8 cellular contexts compared by ENCODE assay signal in the genomic region with DNA sequence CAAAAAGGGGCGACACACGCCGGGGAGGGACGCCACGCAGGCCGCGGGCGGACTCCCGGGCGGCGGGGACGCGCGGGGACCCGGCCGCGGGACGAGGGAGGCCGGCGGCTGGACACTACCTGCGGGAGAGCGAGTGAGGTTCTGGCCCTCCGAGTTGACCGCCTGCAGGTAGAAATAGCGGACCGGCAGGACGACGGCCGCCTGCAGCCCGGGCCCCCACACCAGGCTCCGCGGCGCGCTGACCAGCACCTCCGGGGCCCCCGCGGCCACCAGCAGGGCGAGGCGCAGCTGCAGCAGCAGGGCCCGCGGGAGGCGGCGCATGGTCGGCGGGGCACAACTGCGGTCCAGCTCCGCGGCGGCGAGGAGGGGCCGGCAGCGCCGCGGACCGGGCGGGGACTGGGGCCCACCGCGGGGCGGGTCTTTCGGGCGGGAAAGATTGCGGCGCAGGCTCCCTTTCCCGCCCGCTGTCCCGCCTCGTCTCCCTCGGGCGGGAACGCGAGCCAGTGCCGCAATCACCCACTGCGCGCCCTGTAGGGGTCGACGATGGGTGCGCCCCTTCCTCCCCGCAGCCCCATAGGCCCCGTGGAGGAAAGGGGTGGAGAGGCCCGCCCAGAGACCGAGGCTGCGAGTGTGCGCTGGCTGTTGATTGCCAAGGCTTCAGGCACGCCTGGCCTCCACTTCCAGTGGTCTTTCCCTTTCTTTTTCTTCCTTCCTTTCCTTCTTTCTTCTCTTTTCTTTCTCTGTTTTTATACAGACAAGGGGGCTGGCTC. TPM values are rescaled to one million over a fixed set of nuclear protein-coding genes. Genes with fewer than 3 reads are reported as not detected.
DNase-seq lines count a peak whose midpoint lies in the region; ATAC-seq and TF ChIP-seq lines count a peak whose summit lies in the region.

TSS of gene POGLUT3 (minus strand) at position 339 of the 770 bp plus-strand sequence. CDS start at position 321, 18 bp downstream.

- H4K8ac ChIP-seq in IMR-90 (ENCODE audit: low read depth in 2 of 2, low read length in 2 of 2): peak within 1 kb of the TSS; percentile 88 to 93

- H2AFZ ChIP-seq in IMR-90 (replicated peaks; ENCODE audit: low read length, poor library complexity) (peak within 1 kb of the TSS; percentile 98), SK-N-SH (ENCODE audit: low read depth) (peak within 1 kb of the TSS; percentile 80)

- peak within 1 kb of the TSS; percentile 84 for H3K14ac ChIP-seq in IMR-90 (replicated peaks; ENCODE audit: low read depth, low read length)

- POLR2A ChIA-PET in IMR-90 (lab: Charles Lee; ENCODE audit: unreplicated experiment) (interaction anchor here (0.6 kb wide), 1 partner anchor 62 kb away, joined by 8 read pairs; no protein-coding TSS in a partner anchor), SK-N-SH (lab: Yijun Ruan, JAX) (no interaction called here)

- H3K4me3 ChIP-seq in IMR-90 (ENCODE audit: insufficient read depth, low read depth, low read length) (peak within 1 kb of the TSS; percentile 54), SK-N-SH (ENCODE audit: low read depth in 2 of 2, low read length in 1 of 2) (peak within 1 kb of the TSS; percentile 61 to 75), transverse colon (peak within 1 kb of the TSS; percentile 68 to 78 (median 74))

- peaks cover 20 to 37% of the 10 kb centered on the region in 2 experiments for H3K79me1 ChIP-seq in IMR-90 (ENCODE audit: low read depth in 1 of 2, low read length in 2 of 2)

- peak within 1 kb of the TSS; percentile 84 for H2BK120ac ChIP-seq in IMR-90 (ENCODE audit: low read depth, low read length)

- peak within 1 kb of the TSS; percentile 62; the same call in 2 of the 3 replicates for H2BK15ac ChIP-seq in IMR-90 (ENCODE audit: low read depth, low read length)

- peak within 1 kb of the TSS; percentile 88 for H4K5ac ChIP-seq in IMR-90 (ENCODE audit: low read depth, low read length)

- H3K27ac ChIP-seq in IMR-90 (ENCODE audit: insufficient read depth, low read length) (peak within 1 kb of the TSS; percentile 89), SK-N-SH (ENCODE audit: low read depth in 2 of 2, low read length in 1 of 2) (peak within 1 kb of the TSS; percentile 83 to 87), transverse colon (peak within 1 kb of the TSS; percentile 95 to 98 (median 96))

- DNase-seq in DMS153 treated with DMSO at 0.1 percent for 48 hours (lab: John Stamatoyannopoulos, UW; ENCODE audit: unreplicated experiment): peak; percentile 33
- DNase-seq in IMR-90: peak; percentile 49
- peak; percentile 93 for DNase-seq in SK-N-SH
- peak; percentile 48 for DNase-seq in activated naive CD4-positive, alpha-beta T cell treated with anti-CD3 and anti-CD28 coated beads, Interleukin-2, amount 50 U/mL, for 16 hours
- peak; percentile 58 for DNase-seq in germinal center (ENCODE audit: low spot score)
- peak in 39 of 56 donors; percentile 5 to 72 (median 28) for DNase-seq in nucleus accumbens (lab: John Stamatoyannopoulos, UW)
- DNase-seq in transverse colon: peak; percentile 64

- 1% methylated on average over 43 of the region's 84 CpGs; no CpG with 5 or more reads in 1 of the 2 experiments for WGBS in IMR-90 (ENCODE audit: extremely low coverage in 2 of 2, insufficient read length in 1 of 2), 2 experiments
- WGBS in SK-N-SH (ENCODE audit: low lambda C conversion rate): 9% methylated on average over 9 of the region's 84 CpGs
- 1 to 4% methylated on average over 4 to 34 of the region's 84 CpGs for WGBS in transverse colon (ENCODE audit: low coverage in 1 of 2), 2 donors

- H3K23ac ChIP-seq in IMR-90 (ENCODE audit: low read depth, low read length): peak within 1 kb of the TSS; percentile 68

- no peak for TF ChIP-seq CTCF in IMR-90 (conservative IDR thresholded peaks at IDR 0.05; ENCODE audit: low read depth, low read length)
- TF ChIP-seq CTCF in SK-N-SH (IDR thresholded peaks at IDR 0.05): no peak
- no peak for TF ChIP-seq CTCF in transverse colon (IDR thresholded peaks at IDR 0.05)

- dilution Hi-C loops in IMR-90 (cut with HindIII; ENCODE audit: low sequenced_read_pairs, unreplicated experiment): no loop called here

- H3K9me3 ChIP-seq in IMR-90 (ENCODE audit: control insufficient read depth, insufficient read depth, low read length): no peaks in the 10 kb centered on the region
- no peaks in the 10 kb centered on the region for H3K9me3 ChIP-seq in SK-N-SH
- H3K9me3 ChIP-seq in transverse colon: no peaks in the 10 kb centered on the region

- TF ChIP-seq EP300 in SK-N-SH (IDR thresholded peaks at IDR 0.05; ENCODE audit: borderline replicate concordance in 1 of 2, low read depth in 1 of 2, low read length in 1 of 2) (no peak), transverse colon (IDR thresholded peaks at IDR 0.05; ENCODE audit: low read depth) (no peak)

- no peaks in the 10 kb centered on the region; the same call in 1 of the 2 replicates for H3K36me3 ChIP-seq in IMR-90 (ENCODE audit: control insufficient read depth, insufficient read depth, low read length)
- no peaks in the 10 kb centered on the region for H3K36me3 ChIP-seq in SK-N-SH (replicated peaks in 1 of 2; ENCODE audit: control insufficient read depth in 1 of 2, insufficient read depth in 2 of 2, low read length in 1 of 2)
- no peaks in the 10 kb centered on the region for H3K36me3 ChIP-seq in transverse colon

- H3F3A ChIP-seq in SK-N-SH (replicated peaks; ENCODE audit: insufficient read depth): peaks cover 6% of the 10 kb centered on the region

- peak within 1 kb of the TSS; percentile 91 for H3K9ac ChIP-seq in IMR-90 (ENCODE audit: low read depth, low read length)
- peak within 1 kb of the TSS; percentile 76 for H3K9ac ChIP-seq in SK-N-SH

- H3K9me1 ChIP-seq in IMR-90 (ENCODE audit: insufficient read depth, low read length): peaks cover 8% of the 10 kb centered on the region; the same call in 1 of the 2 replicates

- peak within 1 kb of the TSS; percentile 92 for H2BK5ac ChIP-seq in IMR-90 (ENCODE audit: low read depth, low read length, poor library complexity, severe bottlenecking)

- in situ Hi-C loops in IMR-90 (cut with MboI; ENCODE audit: low sequenced_read_pairs) (no loop called here), transverse colon (cut with MboI; ENCODE audit: low pct_ligation_motif_present in 1 of 4, low pct_unique_long_range_greater_than_20kb in 1 of 4, low sequenced_read_pairs in 3 of 4) (loop anchor here in 2 of 4 donors (10.0 to 25.0 kb wide), 2 partner anchors 167 to 361 kb away; partner anchors contain the start of gene DDX10 (in 1 of the 2))

- CTCF ChIA-PET in IMR-90 (lab: Yijun Ruan, JAX): interaction anchor here (0.9 kb wide), 1 partner anchor 8 kb away, joined by 3 read pairs; no protein-coding TSS in a partner anchor
- CTCF ChIA-PET in SK-N-SH (lab: Yijun Ruan, JAX): interaction anchor here (0.7 kb wide), 1 partner anchor 9 kb away, joined by 4 read pairs; no protein-coding TSS in a partner anchor

- peak within 1 kb of the TSS; percentile 73 for H2AK5ac ChIP-seq in IMR-90 (ENCODE audit: low read depth, low read length)

- TF ChIP-seq RAD21 in IMR-90 (IDR thresholded peaks at IDR 0.05; ENCODE audit: low read length): no peak
- TF ChIP-seq RAD21 in SK-N-SH (IDR thresholded peaks at IDR 0.05; ENCODE audit: low read length): no peak

- H3K4me1 ChIP-seq in IMR-90 (ENCODE audit: control insufficient read depth, insufficient read depth, low read length): peaks cover 3% of the 10 kb centered on the region
- peaks cover 0 to 11% of the 10 kb centered on the region in 2 experiments; a peak in 2 of 4 replicates for H3K4me1 ChIP-seq in SK-N-SH (ENCODE audit: control insufficient read depth in 1 of 2, insufficient read depth in 2 of 2, low read depth in 1 of 2, low read length in 1 of 2)
- peaks cover 0 to 32% (median 9%) of the 10 kb centered on the region in 4 donors for H3K4me1 ChIP-seq in transverse colon

- peak within 1 kb of the TSS; percentile 92 for H2AK9ac ChIP-seq in IMR-90 (replicated peaks; ENCODE audit: low read depth, low read length, poor library complexity)

- intact Hi-C loops in IMR-90 (cut with micrococcal nuclease): no loop called here
- intact Hi-C loops in transverse colon (cut with DNase I; ENCODE audit: low total_unique reads): no loop called here

- H3K9me2 ChIP-seq in SK-N-SH: no peaks in the 10 kb centered on the region

- peak within 1 kb of the TSS; percentile 89 for H3K18ac ChIP-seq in IMR-90 (ENCODE audit: low read depth, low read length)

- H4K20me1 ChIP-seq in IMR-90 (ENCODE audit: insufficient read depth, low read length): no peaks in the 10 kb centered on the region
- no peaks in the 10 kb centered on the region for H4K20me1 ChIP-seq in SK-N-SH (ENCODE audit: insufficient read depth)

- TF ChIP-seq POLR2A in IMR-90 (IDR thresholded peaks at IDR 0.05; ENCODE audit: low read depth, low read length): no peak
- no peak for TF ChIP-seq POLR2A in transverse colon (IDR thresholded peaks at IDR 0.05)

- H2BK20ac ChIP-seq in IMR-90 (ENCODE audit: low read depth, low read length): peak within 1 kb of the TSS; percentile 42

- peaks cover 15% of the 10 kb centered on the region; the same call in 1 of the 2 replicates for H3K79me2 ChIP-seq in SK-N-SH (ENCODE audit: insufficient read depth)

- H3K56ac ChIP-seq in IMR-90 (ENCODE audit: extremely low read depth, insufficient read depth, low read length): peak within 1 kb of the TSS; percentile 92

- peak within 1 kb of the TSS; percentile 92 for H3K4ac ChIP-seq in IMR-90 (ENCODE audit: low read depth, low read length)

- H4K91ac ChIP-seq in IMR-90 (ENCODE audit: insufficient read depth, low read depth, low read length): peak within 1 kb of the TSS; percentile 87

- H3K27me3 ChIP-seq in IMR-90 (ENCODE audit: control insufficient read depth, insufficient read depth, low read length) (no peaks in the 10 kb centered on the region), SK-N-SH (ENCODE audit: insufficient read depth) (no peaks in the 10 kb centered on the region), transverse colon (no peaks in the 10 kb centered on the region)

- ATAC-seq in GM21515 (IDR thresholded peaks at IDR 0.05; ENCODE audit: unreplicated experiment): peak; percentile 58
- peak; percentile 77 for ATAC-seq in IMR-90 (ENCODE audit: low read depth)

- peak within 1 kb of the TSS; percentile 85 for H3K4me2 ChIP-seq in IMR-90 (ENCODE audit: low read depth, low read length)
- H3K4me2 ChIP-seq in SK-N-SH: peak within 1 kb of the TSS; percentile 74

- no TSS peak for BruUV-seq in IMR-90 (replicated peaks; lab: Mats Ljungman, UMichigan)

TF ChIP-seq in IMR-90, 13 proteins besides CTCF, POLR2A, EP300 and RAD21 (continues in another document):
- TF ChIP-seq FOS (IDR thresholded peaks at IDR 0.05; ENCODE audit: low read depth, low read length): no peak

RNA-seq across cellular contexts. Expression of gene POGLUT3, which starts in this region (rescaled TPM):
- total RNA-seq in IMR-90 (2012; rRNA removed) (31.7 and 36.7 TPM in 2 replicates), transverse colon (1 to 10 TPM; 1.8 to 8.1 (median 6.9) TPM)
- polyA plus RNA-seq in IMR-90 (2012; rRNA removed) (30.4 and 34.8 TPM in 2 replicates), SK-N-SH (2012; rRNA removed) (26.3 and 32.3 TPM in 2 replicates)
- 6.8 and 10.4 TPM in 2 replicates for polyA plus RNA-seq in IMR-90 (2012; cell fraction: cytosol; rRNA removed)
- polyA plus RNA-seq in IMR-90 (2012; cell fraction: nucleus; rRNA removed; ENCODE audit: low replicate concordance): 1.2 and 7.0 TPM in 2 replicates
- 42.7 and 45.5 TPM in 2 replicates for polyA plus RNA-seq in SK-N-SH (2012; cell fraction: cytosol; rRNA removed)
- 4.5 and 10.9 TPM in 2 replicates for polyA plus RNA-seq in SK-N-SH (2012; cell fraction: nucleus; rRNA removed)

Comparison
In these comparisons a context has a peak if more than half of its experiments do, and no peak if none do; other contexts are left out.
1. Peak in every context shown above with its lines: DNase-seq, ATAC-seq, H3K4me3 ChIP-seq and H3K27ac ChIP-seq.
2. DNase-seq: peak in every context shown above with its lines; median percentile 93 in SK-N-SH; 64 in transverse colon; 58 in germinal center; 49 in IMR-90; 48 in activated naive CD4-positive, alpha-beta T cell treated with anti-CD3 and anti-CD28 coated beads, Interleukin-2, amount 50 U/mL, for 16 hours; 33 in DMS153 treated with DMSO at 0.1 percent for 48 hours; 28 in nucleus accumbens.